In genomic region chr19:952680-953500, GRCh38 we compare ENCODE assay signal across 15 cellular contexts. TPM values are rescaled to one million over a fixed set of nuclear protein-coding genes. Genes with fewer than 3 reads are reported as not detected.
DNase-seq lines count a peak whose midpoint lies in the region; ATAC-seq, FAIRE-seq and TF ChIP-seq lines count a peak whose summit lies in the region.
"Had no signal": no experiment of that assay in that cellular context is flagged by ENCODE, and none has a peak within 500 bp of the region (broad histone marks: within the 10 kb centered on the region; RNA-seq: fewer than 3 reads in every experiment).

No MANE protein-coding gene starts in this region.

- H3K27me3 Mint-ChIP-seq in activated naive CD4-positive, alpha-beta T cell treated with anti-CD3 and anti-CD28 coated beads, Interleukin-2, amount 10 ng/mL, durations not matched to agents 7 days and 5 days = no peaks in the 10 kb centered on the region
- H3K27me3 Mint-ChIP-seq in T-cell = no peaks in the 10 kb centered on the region
- H3K27me3 Mint-ChIP-seq: activated naive CD8-positive, alpha-beta T cell treated with anti-CD3 and anti-CD28 coated beads for 36 hours had no signal

- H2AFZ ChIP-seq in keratinocyte (ENCODE audit: control insufficient read depth, low read length) = no peak overlapping the region

- TF ChIP-seq CTCF in keratinocyte (optimal IDR thresholded peaks at IDR 0.05 in 1 of 3, IDR thresholded peaks at IDR 0.05 in 1 of 3, conservative IDR thresholded peaks at IDR 0.05 in 1 of 3; ENCODE audit: extremely low read depth in 1 of 3, insufficient read depth in 2 of 3, low read length in 3 of 3) = no peak
- no peak for TF ChIP-seq CTCF in upper lobe of left lung (IDR thresholded peaks at IDR 0.05)
- no peak for TF ChIP-seq CTCF in dorsolateral prefrontal cortex (IDR thresholded peaks at IDR 0.05 in 54 of 56, conservative IDR thresholded peaks at IDR 0.05 in 2 of 56; ENCODE audit: low read depth in 1 of 56, partially characterized antibody in 56 of 56)

- no peaks in the 10 kb centered on the region for H3K9me1 ChIP-seq in keratinocyte (ENCODE audit: control insufficient read depth, extremely low read depth, insufficient read depth, low read length)

- dilution Hi-C loops in keratinocyte (cut with MboI; ENCODE audit: extremely low pct_ligation_motif_present, low sequenced_read_pairs) = no loop called here

- 7 to 19% methylated on average over 12 to 24 of the region's 24 CpGs for WGBS in upper lobe of left lung, 2 donors

- H4K20me1 ChIP-seq in keratinocyte (ENCODE audit: control insufficient read depth, extremely low read depth, insufficient read depth, low read length) = peaks cover 4% of the 10 kb centered on the region

- no peak for TF ChIP-seq EP300 in upper lobe of left lung (IDR thresholded peaks at IDR 0.05)

- H3K36me3 ChIP-seq in keratinocyte (ENCODE audit: control insufficient read depth in 2 of 2, extremely low read depth in 1 of 2, insufficient read depth in 2 of 2, low read length in 2 of 2) = no peaks in the 10 kb centered on the region
- H3K36me3 ChIP-seq in upper lobe of left lung = peaks cover 0 to 3% (median 0%) of the 10 kb centered on the region in 4 donors

- H3K4me3 Mint-ChIP-seq in activated naive CD4-positive, alpha-beta T cell treated with anti-CD3 and anti-CD28 coated beads, Interleukin-2, amount 10 ng/mL, durations not matched to agents 7 days and 5 days = peak overlapping the region; percentile 53
- peak overlapping the region; percentile 57 to 63 (median 61) for H3K4me3 Mint-ChIP-seq in T-cell
- H3K4me3 Mint-ChIP-seq: activated naive CD8-positive, alpha-beta T cell treated with anti-CD3 and anti-CD28 coated beads for 36 hours had no signal

- DNase-seq in activated naive CD4-positive, alpha-beta T cell treated with anti-CD3 and anti-CD28 coated beads, Interleukin-2, amount 10 ng/mL, durations not matched to agents 7 days and 5 days = peak; percentile 45
- DNase-seq in activated naive CD4-positive, alpha-beta T cell treated with Interleukin-2 at 50 U/mL for 16 hours = no peak
- DNase-seq in T-cell (peak in 3 of 34 experiments; percentile 11 to 26 (median 18)), keratinocyte (ENCODE audit: low read depth, low spot score) (no peak), upper lobe of left lung (peak; percentile 28 to 61), activated gamma-delta T cell (lab: John Stamatoyannopoulos, UW) (no peak), dorsolateral prefrontal cortex (no peak)
- DNase-seq: activated naive CD8-positive, alpha-beta T cell treated with anti-CD3 and anti-CD28 coated beads for 36 hours; NCI-H2171 treated with DMSO at 0.1 percent for 48 hours; stimulated activated naive CD4-positive, alpha-beta T cell treated with Interleukin-2 at 50 U/mL for 16 hours had no signal

- H3K79me2 ChIP-seq in keratinocyte (ENCODE audit: control insufficient read depth, insufficient read depth, low read length) = no peaks in the 10 kb centered on the region

- intact Hi-C loops in dorsolateral prefrontal cortex (cut with DNase I) = no loop called here

- no peak for TF ChIP-seq POLR2A in upper lobe of left lung (IDR thresholded peaks at IDR 0.05)

- no peaks in the 10 kb centered on the region for H3K9me3 Mint-ChIP-seq in activated naive CD4-positive, alpha-beta T cell treated with anti-CD3 and anti-CD28 coated beads, Interleukin-2, amount 10 ng/mL, durations not matched to agents 7 days and 5 days
- no peaks in the 10 kb centered on the region for H3K9me3 Mint-ChIP-seq in T-cell
- H3K9me3 Mint-ChIP-seq: activated naive CD8-positive, alpha-beta T cell treated with anti-CD3 and anti-CD28 coated beads for 36 hours had no signal

- H3K4me1 ChIP-seq in keratinocyte (ENCODE audit: control insufficient read depth, extremely low read depth, insufficient read depth, low read length) (peaks cover 6% of the 10 kb centered on the region), upper lobe of left lung (peaks cover 23 to 29% (median 25%) of the 10 kb centered on the region in 4 donors)

- H3K9ac ChIP-seq in keratinocyte (ENCODE audit: control insufficient read depth, extremely low read depth, insufficient read depth, low read length) = peak overlapping the region; percentile 9

- H3K27ac ChIP-seq in keratinocyte (ENCODE audit: control insufficient read depth, insufficient read depth, low read length) (no peak overlapping the region), upper lobe of left lung (peak overlapping the region in 2 of 4 donors; percentile 5 to 64), dorsolateral prefrontal cortex (peak overlapping the region in 1 of 59 donors; percentile 31)
- H3K27ac ChIP-seq: gastroesophageal sphincter had no signal

- H3K4me3 ChIP-seq in keratinocyte (ENCODE audit: control insufficient read depth in 2 of 3, extremely low read depth in 1 of 3, insufficient read depth in 2 of 3, low read depth in 1 of 3, low read length in 3 of 3) (peak overlapping the region in 1 of 3 experiments; percentile 7), upper lobe of left lung (peak overlapping the region in 3 of 4 donors; percentile 7 to 13 (median 11)), dorsolateral prefrontal cortex (no peak overlapping the region)
- H3K4me3 ChIP-seq: gastroesophageal sphincter had no signal

- H3K27ac Mint-ChIP-seq in activated naive CD4-positive, alpha-beta T cell treated with anti-CD3 and anti-CD28 coated beads, Interleukin-2, amount 10 ng/mL, durations not matched to agents 7 days and 5 days = peak overlapping the region; percentile 65
- peak overlapping the region; percentile 55 to 73 for H3K27ac Mint-ChIP-seq in T-cell
- H3K27ac Mint-ChIP-seq: activated naive CD8-positive, alpha-beta T cell treated with anti-CD3 and anti-CD28 coated beads for 36 hours had no signal

- CTCF ChIA-PET in activated naive CD4-positive, alpha-beta T cell treated with anti-CD3 and anti-CD28 coated beads, Interleukin-2, amount 10 ng/mL, durations not matched to agents 7 days and 5 days (lab: Charles Lee) = no interaction called here
- CTCF ChIA-PET in T-cell (lab: Charles Lee) = no interaction called here

- peak overlapping the region; percentile 54 for H3K4me2 ChIP-seq in keratinocyte (ENCODE audit: control insufficient read depth, extremely low read depth, insufficient read depth, low read depth, low read length)

- peak in 2 of 4 experiments; percentile 30 to 44 for ATAC-seq in T-cell (replicated peaks in 1 of 4)
- peak in 1 of 2 donors; percentile 19 for ATAC-seq in upper lobe of left lung (ENCODE audit: low FRiP score in 2 of 2)
- ATAC-seq in GM21717 (IDR thresholded peaks at IDR 0.05; ENCODE audit: unreplicated experiment) = no peak
- ATAC-seq: gastroesophageal sphincter had no signal

- no peak for FAIRE-seq in keratinocyte (lab: Jason Lieb, UNC)

- peaks cover 14% of the 10 kb centered on the region for H3K4me1 Mint-ChIP-seq in activated naive CD4-positive, alpha-beta T cell treated with anti-CD3 and anti-CD28 coated beads, Interleukin-2, amount 10 ng/mL, durations not matched to agents 7 days and 5 days
- H3K4me1 Mint-ChIP-seq in T-cell = peaks cover 9 to 14% (median 9%) of the 10 kb centered on the region in 3 donors
- H3K4me1 Mint-ChIP-seq: activated naive CD8-positive, alpha-beta T cell treated with anti-CD3 and anti-CD28 coated beads for 36 hours had no signal

- H3K27me3 ChIP-seq in keratinocyte (ENCODE audit: control insufficient read depth, extremely low read depth, insufficient read depth, low read length) = no peaks in the 10 kb centered on the region
- no peaks in the 10 kb centered on the region for H3K27me3 ChIP-seq in upper lobe of left lung
- H3K27me3 ChIP-seq in dorsolateral prefrontal cortex = no peaks in the 10 kb centered on the region
- H3K27me3 ChIP-seq: BE2C, gastroesophageal sphincter had no signal

- H3K9me3 ChIP-seq in keratinocyte (ENCODE audit: control insufficient read depth, low read depth, low read length) (no peaks in the 10 kb centered on the region), upper lobe of left lung (no peaks in the 10 kb centered on the region)
- H3K9me3 ChIP-seq: BE2C, gastroesophageal sphincter had no signal

- no peaks in the 10 kb centered on the region for H3K36me3 Mint-ChIP-seq in activated naive CD4-positive, alpha-beta T cell treated with anti-CD3 and anti-CD28 coated beads, Interleukin-2, amount 10 ng/mL, durations not matched to agents 7 days and 5 days
- no peaks in the 10 kb centered on the region for H3K36me3 Mint-ChIP-seq in T-cell
- H3K36me3 Mint-ChIP-seq: activated naive CD8-positive, alpha-beta T cell treated with anti-CD3 and anti-CD28 coated beads for 36 hours had no signal

- POLR2A ChIA-PET in T-cell (lab: Charles Lee) = interaction anchor here in 1 of 2 donors (0.7 kb wide), 1 partner anchor 78 kb away, joined by 5 read pairs; no protein-coding TSS in a partner anchor

RNA-seq across cellular contexts. Expression of gene ARID3A, which starts 27.1 kb away (rescaled TPM):
- total RNA-seq in T-cell (10 to 100 TPM in 4 of 5 donors, 1 to 10 TPM in 1; 9.8 to 13.2 (median 12.0) TPM), upper lobe of left lung (10 to 100 TPM in 4 of 6 donors, 1 to 10 TPM in 2; 7.1 to 54.5 (median 19.2) TPM), dorsolateral prefrontal cortex (10 to 100 TPM in 40 of 120 experiments, 1 to 10 TPM in 80; 3.8 to 17.6 (median 8.7) TPM)
- polyA plus RNA-seq in keratinocyte = 2.6 to 3.4 TPM (median 3.1 TPM) in 3 replicates
- 2.9 TPM for polyA plus RNA-seq in keratinocyte (2011; ENCODE audit: low read depth)
- 2.4 and 3.7 TPM in 2 replicates for polyA plus RNA-seq in keratinocyte (2011; cell fraction: cytosol; rRNA removed)
- polyA plus RNA-seq in keratinocyte (2011; cell fraction: nucleus; rRNA removed) = 6.7 and 7.0 TPM in 2 replicates
- 2.8 and 5.1 TPM in 2 replicates for polyA plus RNA-seq in keratinocyte (2012; ENCODE audit: low replicate concordance)
- polyA minus RNA-seq in keratinocyte = 4.9 to 31.0 TPM (median 10.5 TPM) in 3 replicates
- 14.2 TPM for polyA minus RNA-seq in keratinocyte (2011; cell fraction: cytosol; rRNA and poly(A)+ RNA removed)
- 6.9 and 15.6 TPM in 2 replicates for polyA minus RNA-seq in keratinocyte (2011; cell fraction: nucleus; rRNA and poly(A)+ RNA removed)

RNA-seq across cellular contexts. Expression of gene WDR18, which starts 31.3 kb away (rescaled TPM):
- 10 to 100 TPM; 24.6 to 65.9 (median 53.5) TPM for total RNA-seq in T-cell
- polyA plus RNA-seq in keratinocyte = 26.3 to 48.7 TPM (median 38.3 TPM) in 3 replicates
- polyA plus RNA-seq in keratinocyte (2011; ENCODE audit: low read depth) = 12.4 TPM
- polyA plus RNA-seq in keratinocyte (2011; cell fraction: cytosol; rRNA removed) = 22.3 and 60.9 TPM in 2 replicates
- 33.2 and 50.6 TPM in 2 replicates for polyA plus RNA-seq in keratinocyte (2011; cell fraction: nucleus; rRNA removed)
- polyA plus RNA-seq in keratinocyte (2012; ENCODE audit: low replicate concordance) = 39.8 and 64.6 TPM in 2 replicates
- polyA minus RNA-seq in keratinocyte = 33.9 to 81.4 TPM (median 40.9 TPM) in 3 replicates
- polyA minus RNA-seq in keratinocyte (2011; cell fraction: cytosol; rRNA and poly(A)+ RNA removed) = 112 TPM
- 33.0 and 40.4 TPM in 2 replicates for polyA minus RNA-seq in keratinocyte (2011; cell fraction: nucleus; rRNA and poly(A)+ RNA removed)
- total RNA-seq in upper lobe of left lung = 100 to 1,000 TPM in 1 of 6 donors, 10 to 100 TPM in 5; 29.2 to 122 (median 38.6) TPM
- total RNA-seq in dorsolateral prefrontal cortex = 10 to 100 TPM; 20.6 to 51.2 (median 30.3) TPM

RNA-seq across cellular contexts. Expression of gene KISS1R, which starts 35.8 kb away (rescaled TPM):
- total RNA-seq in T-cell (1 to 10 TPM; 1.5 to 4.9 (median 2.8) TPM), upper lobe of left lung (not detected), dorsolateral prefrontal cortex (1 to 10 TPM in 59 of 120 experiments, under 1 TPM in 56, not detected in 5; 0.29 to 3.5 (median 1.0) TPM)
- not detected in 3 replicates for polyA plus RNA-seq in keratinocyte
- not detected for polyA plus RNA-seq in keratinocyte (2011; ENCODE audit: low read depth)
- not detected in 2 replicates for polyA plus RNA-seq in keratinocyte (2011; cell fraction: cytosol; rRNA removed)
- not detected in 2 replicates for polyA plus RNA-seq in keratinocyte (2011; cell fraction: nucleus; rRNA removed)
- not detected in 2 replicates for polyA plus RNA-seq in keratinocyte (2012; ENCODE audit: low replicate concordance)
- polyA minus RNA-seq in keratinocyte = not detected in 3 replicates
- not detected for polyA minus RNA-seq in keratinocyte (2011; cell fraction: cytosol; rRNA and poly(A)+ RNA removed)
- polyA minus RNA-seq in keratinocyte (2011; cell fraction: nucleus; rRNA and poly(A)+ RNA removed) = not detected in 2 replicates
- total RNA-seq: gastroesophageal sphincter, posterior vena cava had no signal

RNA-seq across cellular contexts. Expression of gene R3HDM4, which starts 39.9 kb away (rescaled TPM):
- total RNA-seq in T-cell (100 to 1,000 TPM; 190 to 252 (median 220) TPM), upper lobe of left lung (10 to 100 TPM; 39.6 to 71.2 (median 63.3) TPM), dorsolateral prefrontal cortex (10 to 100 TPM; 26.1 to 60.5 (median 37.5) TPM)
- 33.5 to 48.0 TPM (median 47.9 TPM) in 3 replicates for polyA plus RNA-seq in keratinocyte
- polyA plus RNA-seq in keratinocyte (2011; ENCODE audit: low read depth) = 8.9 TPM
- 29.4 and 48.9 TPM in 2 replicates for polyA plus RNA-seq in keratinocyte (2011; cell fraction: cytosol; rRNA removed)
- polyA plus RNA-seq in keratinocyte (2011; cell fraction: nucleus; rRNA removed) = 41.7 and 60.5 TPM in 2 replicates
- polyA plus RNA-seq in keratinocyte (2012; ENCODE audit: low replicate concordance) = 49.5 and 55.4 TPM in 2 replicates
- polyA minus RNA-seq in keratinocyte = 18.7 to 45.3 TPM (median 35.7 TPM) in 3 replicates
- 58.3 TPM for polyA minus RNA-seq in keratinocyte (2011; cell fraction: cytosol; rRNA and poly(A)+ RNA removed)
- 17.5 and 19.2 TPM in 2 replicates for polyA minus RNA-seq in keratinocyte (2011; cell fraction: nucleus; rRNA and poly(A)+ RNA removed)

RNA-seq across cellular contexts. Expression of gene GRIN3B, which starts 47.3 kb away (rescaled TPM):
- total RNA-seq in T-cell (under 1 TPM in 3 of 5 donors, not detected in 2; 0.07 to 0.44 (median 0.09) TPM), upper lobe of left lung (10 to 100 TPM in 1 of 6 donors, 1 to 10 TPM in 4, under 1 TPM in 1; 0.06 to 18.9 (median 5.6) TPM), dorsolateral prefrontal cortex (under 1 TPM in 3 of 120 experiments, not detected in 117; 0.13 to 0.76 (median 0.16) TPM)
- 0.20 to 1.9 TPM (median 0.84 TPM) in 3 replicates for polyA plus RNA-seq in keratinocyte
- 0.12 TPM for polyA plus RNA-seq in keratinocyte (2011; ENCODE audit: low read depth)
- polyA plus RNA-seq in keratinocyte (2011; cell fraction: cytosol; rRNA removed) = 0.11 and 0.79 TPM in 2 replicates
- polyA plus RNA-seq in keratinocyte (2011; cell fraction: nucleus; rRNA removed) = 2.7 and 8.4 TPM in 2 replicates
- polyA plus RNA-seq in keratinocyte (2012; ENCODE audit: low replicate concordance) = 0.76 and 0.95 TPM in 2 replicates
- 0.22 to 1.5 TPM (median 0.56 TPM) in 3 replicates for polyA minus RNA-seq in keratinocyte
- polyA minus RNA-seq in keratinocyte (2011; cell fraction: cytosol; rRNA and poly(A)+ RNA removed) = 2.5 TPM
- 3.4 TPM in 2 replicates for polyA minus RNA-seq in keratinocyte (2011; cell fraction: nucleus; rRNA and poly(A)+ RNA removed)
- total RNA-seq: activated naive CD8-positive, alpha-beta T cell treated with anti-CD3 and anti-CD28 coated beads for 36 hours; gastroesophageal sphincter; T-helper 2 cell treated with Interferon-gamma antibody and Interleukin-4, amounts not matched to agents 100 ng/mL and 5 ng/mL, for 36 hours had no signal

Comparison
In these comparisons a context has a peak if more than half of its experiments do, and no peak if none do; other contexts are left out.
1. DNase-seq: peak in activated naive CD4-positive, alpha-beta T cell treated with anti-CD3 and anti-CD28 coated beads, Interleukin-2, amount 10 ng/mL, durations not matched to agents 7 days and 5 days (single experiment) and upper lobe of left lung (2 of 2); none in activated naive CD4-positive, alpha-beta T cell treated with Interleukin-2 at 50 U/mL for 16 hours (single experiment), keratinocyte (single experiment), activated gamma-delta T cell (single experiment) and dorsolateral prefrontal cortex (0 of 10).
2. H3K4me3 ChIP-seq: peak in upper lobe of left lung (3 of 4); none in dorsolateral prefrontal cortex (0 of 59).